In the genomic region with DNA sequence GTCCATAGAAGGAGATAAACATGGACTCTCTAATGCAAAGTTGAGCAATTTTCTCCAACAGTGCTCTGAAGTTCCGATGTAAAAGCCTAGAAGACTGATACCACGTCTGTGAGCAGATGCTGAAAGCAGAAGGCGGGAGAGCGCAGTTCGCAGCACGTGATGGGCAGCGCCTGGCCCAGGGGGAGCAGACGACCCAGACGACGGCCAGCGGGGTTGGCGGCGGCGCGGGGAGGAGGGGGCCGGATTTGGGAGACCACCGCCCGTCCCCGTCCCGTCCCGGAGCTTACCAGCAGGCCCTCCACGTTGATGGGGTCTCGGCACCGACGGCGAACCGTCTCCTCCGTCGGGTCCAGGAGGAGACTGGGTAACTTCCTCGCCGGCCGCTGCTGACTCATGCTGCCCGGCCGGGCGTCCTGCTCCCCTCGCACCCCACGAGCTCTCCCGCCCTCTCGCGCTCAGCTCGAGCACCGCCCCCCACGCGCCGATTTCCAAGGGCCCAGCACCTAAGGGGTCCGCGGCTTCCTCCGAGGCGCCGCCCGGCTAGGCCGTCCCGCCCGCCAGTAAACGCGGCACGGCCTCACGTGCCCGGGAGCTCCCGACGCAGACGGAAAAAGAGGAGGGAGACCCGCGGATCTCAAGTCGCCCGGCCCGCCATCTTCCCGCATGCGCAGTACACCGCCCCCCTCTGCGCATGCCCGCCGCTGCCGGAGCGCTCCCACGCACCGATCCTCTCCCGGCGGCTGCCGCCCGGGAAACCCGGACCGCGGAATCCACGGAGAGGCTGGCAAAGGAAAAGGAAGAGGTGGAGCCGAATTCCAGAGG, we compare ENCODE assay signal across 1 cellular context.
TF ChIP-seq lines count a peak whose summit lies in the region.

A gene with protein sequence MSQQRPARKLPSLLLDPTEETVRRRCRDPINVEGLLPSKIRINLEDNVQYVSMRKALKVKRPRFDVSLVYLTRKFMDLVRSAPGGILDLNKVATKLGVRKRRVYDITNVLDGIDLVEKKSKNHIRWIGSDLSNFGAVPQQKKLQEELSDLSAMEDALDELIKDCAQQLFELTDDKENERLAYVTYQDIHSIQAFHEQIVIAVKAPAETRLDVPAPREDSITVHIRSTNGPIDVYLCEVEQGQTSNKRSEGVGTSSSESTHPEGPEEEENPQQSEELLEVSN (minus strand): TSS at position 677 of the 822 bp plus-strand sequence. CDS start 282 bp downstream, at position 395.

TF ChIP-seq in K562, 482 proteins besides CTCF, POLR2A, EP300 and RAD21 (continued from another document and continues in another):
- TF ChIP-seq HNRNPK (IDR thresholded peaks at IDR 0.05; ENCODE audit: low read depth, low read length, poor library complexity, severe bottlenecking) (no peak), ATF7 (IDR thresholded peaks at IDR 0.05) (peak; percentile 73; the same call in 1 of the 2 replicates), ZNF347 (CRISPR knock-in tag; IDR thresholded peaks at IDR 0.05; ENCODE audit: low read depth) (no peak), ARID2 (IDR thresholded peaks at IDR 0.05) (no peak), ZNF707 (CRISPR knock-in tag; conservative IDR thresholded peaks at IDR 0.05) (no peak), MED1 (CRISPR knock-in tag; IDR thresholded peaks at IDR 0.05; ENCODE audit: borderline replicate concordance) (peak; percentile 59; the same call in 1 of the 2 replicates), ZNF41 (CRISPR knock-in tag; conservative IDR thresholded peaks at IDR 0.05) (no peak), ZNF696 (CRISPR knock-in tag; conservative IDR thresholded peaks at IDR 0.05) (no peak), ZNF445 (CRISPR knock-in tag; IDR thresholded peaks at IDR 0.05; ENCODE audit: low read depth) (no peak), KDM5B (IDR thresholded peaks at IDR 0.05; ENCODE audit: insufficient replicate concordance, low read depth, low read length) (peak; percentile 74), NFRKB (IDR thresholded peaks at IDR 0.05; ENCODE audit: low read depth) (peak; percentile 49; the same call in 1 of the 2 replicates), PCBP2 (IDR thresholded peaks at IDR 0.05; ENCODE audit: low read depth, low read length, poor library complexity, severe bottlenecking) (no peak), ZNF143 (CRISPR knock-in tag; IDR thresholded peaks at IDR 0.05) (peak; percentile 62), ZNF583 (CRISPR knock-in tag; IDR thresholded peaks at IDR 0.05) (0 out of 2 replicates have a peak, but pooled peaks have one; percentile 3), OTX1 (CRISPR knock-in tag; IDR thresholded peaks at IDR 0.05) (no peak), TCF7 (IDR thresholded peaks at IDR 0.05; ENCODE audit: borderline replicate concordance) (0 out of 2 replicates have a peak, but pooled peaks have one; percentile 74), EHMT2 (IDR thresholded peaks at IDR 0.05) (no peak), NRF1 (conservative IDR thresholded peaks at IDR 0.05 in 1 of 2, IDR thresholded peaks at IDR 0.05 in 1 of 2) (peak; percentile 97), CBX5 (IDR thresholded peaks at IDR 0.05; ENCODE audit: borderline replicate concordance, low read depth) (no peak), KLF13 (tag; IDR thresholded peaks at IDR 0.05; ENCODE audit: borderline replicate concordance, low read depth) (peak; percentile 81; the same call in 1 of the 2 replicates), U2AF1 (optimal IDR thresholded peaks at IDR 0.05; ENCODE audit: low read depth, low read length) (no peak)
- TF ChIP-seq, protein P1, sequence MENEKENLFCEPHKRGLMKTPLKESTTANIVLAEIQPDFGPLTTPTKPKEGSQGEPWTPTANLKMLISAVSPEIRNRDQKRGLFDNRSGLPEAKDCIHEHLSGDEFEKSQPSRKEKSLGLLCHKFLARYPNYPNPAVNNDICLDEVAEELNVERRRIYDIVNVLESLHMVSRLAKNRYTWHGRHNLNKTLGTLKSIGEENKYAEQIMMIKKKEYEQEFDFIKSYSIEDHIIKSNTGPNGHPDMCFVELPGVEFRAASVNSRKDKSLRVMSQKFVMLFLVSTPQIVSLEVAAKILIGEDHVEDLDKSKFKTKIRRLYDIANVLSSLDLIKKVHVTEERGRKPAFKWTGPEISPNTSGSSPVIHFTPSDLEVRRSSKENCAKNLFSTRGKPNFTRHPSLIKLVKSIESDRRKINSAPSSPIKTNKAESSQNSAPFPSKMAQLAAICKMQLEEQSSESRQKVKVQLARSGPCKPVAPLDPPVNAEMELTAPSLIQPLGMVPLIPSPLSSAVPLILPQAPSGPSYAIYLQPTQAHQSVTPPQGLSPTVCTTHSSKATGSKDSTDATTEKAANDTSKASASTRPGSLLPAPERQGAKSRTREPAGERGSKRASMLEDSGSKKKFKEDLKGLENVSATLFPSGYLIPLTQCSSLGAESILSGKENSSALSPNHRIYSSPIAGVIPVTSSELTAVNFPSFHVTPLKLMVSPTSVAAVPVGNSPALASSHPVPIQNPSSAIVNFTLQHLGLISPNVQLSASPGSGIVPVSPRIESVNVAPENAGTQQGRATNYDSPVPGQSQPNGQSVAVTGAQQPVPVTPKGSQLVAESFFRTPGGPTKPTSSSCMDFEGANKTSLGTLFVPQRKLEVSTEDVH (IDR thresholded peaks at IDR 0.05; ENCODE audit: low read depth, partially characterized antibody): peak; percentile 44
- TF ChIP-seq, protein P2, sequence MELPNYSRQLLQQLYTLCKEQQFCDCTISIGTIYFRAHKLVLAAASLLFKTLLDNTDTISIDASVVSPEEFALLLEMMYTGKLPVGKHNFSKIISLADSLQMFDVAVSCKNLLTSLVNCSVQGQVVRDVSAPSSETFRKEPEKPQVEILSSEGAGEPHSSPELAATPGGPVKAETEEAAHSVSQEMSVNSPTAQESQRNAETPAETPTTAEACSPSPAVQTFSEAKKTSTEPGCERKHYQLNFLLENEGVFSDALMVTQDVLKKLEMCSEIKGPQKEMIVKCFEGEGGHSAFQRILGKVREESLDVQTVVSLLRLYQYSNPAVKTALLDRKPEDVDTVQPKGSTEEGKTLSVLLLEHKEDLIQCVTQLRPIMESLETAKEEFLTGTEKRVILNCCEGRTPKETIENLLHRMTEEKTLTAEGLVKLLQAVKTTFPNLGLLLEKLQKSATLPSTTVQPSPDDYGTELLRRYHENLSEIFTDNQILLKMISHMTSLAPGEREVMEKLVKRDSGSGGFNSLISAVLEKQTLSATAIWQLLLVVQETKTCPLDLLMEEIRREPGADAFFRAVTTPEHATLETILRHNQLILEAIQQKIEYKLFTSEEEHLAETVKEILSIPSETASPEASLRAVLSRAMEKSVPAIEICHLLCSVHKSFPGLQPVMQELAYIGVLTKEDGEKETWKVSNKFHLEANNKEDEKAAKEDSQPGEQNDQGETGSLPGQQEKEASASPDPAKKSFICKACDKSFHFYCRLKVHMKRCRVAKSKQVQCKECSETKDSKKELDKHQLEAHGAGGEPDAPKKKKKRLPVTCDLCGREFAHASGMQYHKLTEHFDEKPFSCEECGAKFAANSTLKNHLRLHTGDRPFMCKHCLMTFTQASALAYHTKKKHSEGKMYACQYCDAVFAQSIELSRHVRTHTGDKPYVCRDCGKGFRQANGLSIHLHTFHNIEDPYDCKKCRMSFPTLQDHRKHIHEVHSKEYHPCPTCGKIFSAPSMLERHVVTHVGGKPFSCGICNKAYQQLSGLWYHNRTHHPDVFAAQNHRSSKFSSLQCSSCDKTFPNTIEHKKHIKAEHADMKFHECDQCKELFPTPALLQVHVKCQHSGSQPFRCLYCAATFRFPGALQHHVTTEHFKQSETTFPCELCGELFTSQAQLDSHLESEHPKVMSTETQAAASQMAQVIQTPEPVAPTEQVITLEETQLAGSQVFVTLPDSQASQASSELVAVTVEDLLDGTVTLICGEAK (IDR thresholded peaks at IDR 0.05): peak; percentile 69; the same call in 1 of the 2 replicates
- TF ChIP-seq, protein P2 (CRISPR knock-in tag; IDR thresholded peaks at IDR 0.05): peak; percentile 72; the same call in 1 of the 2 replicates
- TF ChIP-seq, protein P3, sequence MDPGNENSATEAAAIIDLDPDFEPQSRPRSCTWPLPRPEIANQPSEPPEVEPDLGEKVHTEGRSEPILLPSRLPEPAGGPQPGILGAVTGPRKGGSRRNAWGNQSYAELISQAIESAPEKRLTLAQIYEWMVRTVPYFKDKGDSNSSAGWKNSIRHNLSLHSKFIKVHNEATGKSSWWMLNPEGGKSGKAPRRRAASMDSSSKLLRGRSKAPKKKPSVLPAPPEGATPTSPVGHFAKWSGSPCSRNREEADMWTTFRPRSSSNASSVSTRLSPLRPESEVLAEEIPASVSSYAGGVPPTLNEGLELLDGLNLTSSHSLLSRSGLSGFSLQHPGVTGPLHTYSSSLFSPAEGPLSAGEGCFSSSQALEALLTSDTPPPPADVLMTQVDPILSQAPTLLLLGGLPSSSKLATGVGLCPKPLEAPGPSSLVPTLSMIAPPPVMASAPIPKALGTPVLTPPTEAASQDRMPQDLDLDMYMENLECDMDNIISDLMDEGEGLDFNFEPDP (CRISPR knock-in tag; IDR thresholded peaks at IDR 0.05): 0 out of 2 replicates have a peak, but pooled peaks have one; percentile 13
- TF ChIP-seq, protein P4, sequence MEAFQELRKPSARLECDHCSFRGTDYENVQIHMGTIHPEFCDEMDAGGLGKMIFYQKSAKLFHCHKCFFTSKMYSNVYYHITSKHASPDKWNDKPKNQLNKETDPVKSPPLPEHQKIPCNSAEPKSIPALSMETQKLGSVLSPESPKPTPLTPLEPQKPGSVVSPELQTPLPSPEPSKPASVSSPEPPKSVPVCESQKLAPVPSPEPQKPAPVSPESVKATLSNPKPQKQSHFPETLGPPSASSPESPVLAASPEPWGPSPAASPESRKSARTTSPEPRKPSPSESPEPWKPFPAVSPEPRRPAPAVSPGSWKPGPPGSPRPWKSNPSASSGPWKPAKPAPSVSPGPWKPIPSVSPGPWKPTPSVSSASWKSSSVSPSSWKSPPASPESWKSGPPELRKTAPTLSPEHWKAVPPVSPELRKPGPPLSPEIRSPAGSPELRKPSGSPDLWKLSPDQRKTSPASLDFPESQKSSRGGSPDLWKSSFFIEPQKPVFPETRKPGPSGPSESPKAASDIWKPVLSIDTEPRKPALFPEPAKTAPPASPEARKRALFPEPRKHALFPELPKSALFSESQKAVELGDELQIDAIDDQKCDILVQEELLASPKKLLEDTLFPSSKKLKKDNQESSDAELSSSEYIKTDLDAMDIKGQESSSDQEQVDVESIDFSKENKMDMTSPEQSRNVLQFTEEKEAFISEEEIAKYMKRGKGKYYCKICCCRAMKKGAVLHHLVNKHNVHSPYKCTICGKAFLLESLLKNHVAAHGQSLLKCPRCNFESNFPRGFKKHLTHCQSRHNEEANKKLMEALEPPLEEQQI (IDR thresholded peaks at IDR 0.05): peak; percentile 63; the same call in 1 of the 2 replicates
- TF ChIP-seq, protein P5, sequence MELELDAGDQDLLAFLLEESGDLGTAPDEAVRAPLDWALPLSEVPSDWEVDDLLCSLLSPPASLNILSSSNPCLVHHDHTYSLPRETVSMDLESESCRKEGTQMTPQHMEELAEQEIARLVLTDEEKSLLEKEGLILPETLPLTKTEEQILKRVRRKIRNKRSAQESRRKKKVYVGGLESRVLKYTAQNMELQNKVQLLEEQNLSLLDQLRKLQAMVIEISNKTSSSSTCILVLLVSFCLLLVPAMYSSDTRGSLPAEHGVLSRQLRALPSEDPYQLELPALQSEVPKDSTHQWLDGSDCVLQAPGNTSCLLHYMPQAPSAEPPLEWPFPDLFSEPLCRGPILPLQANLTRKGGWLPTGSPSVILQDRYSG (tag; conservative IDR thresholded peaks at IDR 0.05; ENCODE audit: low read depth): peak; percentile 71
- TF ChIP-seq, protein P6, sequence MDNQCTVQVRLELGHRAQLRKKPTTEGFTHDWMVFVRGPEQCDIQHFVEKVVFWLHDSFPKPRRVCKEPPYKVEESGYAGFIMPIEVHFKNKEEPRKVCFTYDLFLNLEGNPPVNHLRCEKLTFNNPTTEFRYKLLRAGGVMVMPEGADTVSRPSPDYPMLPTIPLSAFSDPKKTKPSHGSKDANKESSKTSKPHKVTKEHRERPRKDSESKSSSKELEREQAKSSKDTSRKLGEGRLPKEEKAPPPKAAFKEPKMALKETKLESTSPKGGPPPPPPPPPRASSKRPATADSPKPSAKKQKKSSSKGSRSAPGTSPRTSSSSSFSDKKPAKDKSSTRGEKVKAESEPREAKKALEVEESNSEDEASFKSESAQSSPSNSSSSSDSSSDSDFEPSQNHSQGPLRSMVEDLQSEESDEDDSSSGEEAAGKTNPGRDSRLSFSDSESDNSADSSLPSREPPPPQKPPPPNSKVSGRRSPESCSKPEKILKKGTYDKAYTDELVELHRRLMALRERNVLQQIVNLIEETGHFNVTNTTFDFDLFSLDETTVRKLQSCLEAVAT (IDR thresholded peaks at IDR 0.05): peak in 1 of 2 experiments; percentile 49; a peak in 2 of 4 replicates
- TF ChIP-seq, protein P7, sequence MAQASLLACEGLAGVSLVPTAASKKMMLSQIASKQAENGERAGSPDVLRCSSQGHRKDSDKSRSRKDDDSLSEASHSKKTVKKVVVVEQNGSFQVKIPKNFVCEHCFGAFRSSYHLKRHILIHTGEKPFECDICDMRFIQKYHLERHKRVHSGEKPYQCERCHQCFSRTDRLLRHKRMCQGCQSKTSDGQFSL (CRISPR knock-in tag; IDR thresholded peaks at IDR 0.05): peak; percentile 88
- TF ChIP-seq, protein P7 (tag; IDR thresholded peaks at IDR 0.05): no peak
- TF ChIP-seq, protein P8, sequence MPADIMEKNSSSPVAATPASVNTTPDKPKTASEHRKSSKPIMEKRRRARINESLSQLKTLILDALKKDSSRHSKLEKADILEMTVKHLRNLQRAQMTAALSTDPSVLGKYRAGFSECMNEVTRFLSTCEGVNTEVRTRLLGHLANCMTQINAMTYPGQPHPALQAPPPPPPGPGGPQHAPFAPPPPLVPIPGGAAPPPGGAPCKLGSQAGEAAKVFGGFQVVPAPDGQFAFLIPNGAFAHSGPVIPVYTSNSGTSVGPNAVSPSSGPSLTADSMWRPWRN (IDR thresholded peaks at IDR 0.05; ENCODE audit: low read depth): no peak
